1 cellular context compared by ENCODE assay signal in the genomic region with DNA sequence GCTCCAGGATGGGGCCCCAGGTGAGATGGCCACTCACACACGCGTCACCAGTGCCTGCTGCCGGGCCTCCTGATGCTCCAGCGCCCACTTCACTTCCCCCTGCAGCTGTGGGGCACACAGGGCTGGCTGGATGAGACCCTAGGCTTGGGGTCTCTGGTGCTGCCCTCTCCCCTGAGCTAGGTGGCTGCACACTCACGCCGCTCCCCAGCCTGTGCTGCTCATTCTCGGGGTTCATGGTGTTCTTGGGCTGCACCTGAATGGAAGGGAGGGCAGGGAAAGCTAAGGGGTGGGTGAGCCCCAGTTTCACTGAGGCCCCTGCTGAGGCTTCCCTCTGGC.
A peak's percentile ranks its signal among the peaks of the same experiment; 100 is the strongest.
TF ChIP-seq lines count a peak whose summit lies in the region.

No MANE protein-coding gene starts in this region.

TF ChIP-seq in HepG2, 621 proteins besides CTCF, POLR2A, EP300 and RAD21:
- TF ChIP-seq AGO2 (optimal IDR thresholded peaks at IDR 0.05; ENCODE audit: low read depth, low read length) (peak; percentile 67), PITX1 (CRISPR knock-in tag; IDR thresholded peaks at IDR 0.05) (no peak), SRY (CRISPR knock-in tag; IDR thresholded peaks at IDR 0.05) (no peak), ZNF777 (CRISPR knock-in tag; IDR thresholded peaks at IDR 0.05) (no peak), ZNF20 (CRISPR knock-in tag; IDR thresholded peaks at IDR 0.05) (no peak), ARNT (IDR thresholded peaks at IDR 0.05) (no peak), SNRNP70 (IDR thresholded peaks at IDR 0.05; ENCODE audit: low read depth, low read length) (no peak), ZNF530 (CRISPR knock-in tag; IDR thresholded peaks at IDR 0.05; ENCODE audit: low read depth) (no peak), SOX5 (CRISPR knock-in tag; IDR thresholded peaks at IDR 0.05; ENCODE audit: borderline replicate concordance) (no peak), AGO1 (IDR thresholded peaks at IDR 0.05; ENCODE audit: low read depth, low read length, poor library complexity, severe bottlenecking) (peak; percentile 52)
- TF ChIP-seq, protein P1, sequence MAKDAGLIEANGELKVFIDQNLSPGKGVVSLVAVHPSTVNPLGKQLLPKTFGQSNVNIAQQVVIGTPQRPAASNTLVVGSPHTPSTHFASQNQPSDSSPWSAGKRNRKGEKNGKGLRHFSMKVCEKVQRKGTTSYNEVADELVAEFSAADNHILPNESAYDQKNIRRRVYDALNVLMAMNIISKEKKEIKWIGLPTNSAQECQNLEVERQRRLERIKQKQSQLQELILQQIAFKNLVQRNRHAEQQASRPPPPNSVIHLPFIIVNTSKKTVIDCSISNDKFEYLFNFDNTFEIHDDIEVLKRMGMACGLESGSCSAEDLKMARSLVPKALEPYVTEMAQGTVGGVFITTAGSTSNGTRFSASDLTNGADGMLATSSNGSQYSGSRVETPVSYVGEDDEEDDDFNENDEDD (CRISPR knock-in tag; IDR thresholded peaks at IDR 0.05; ENCODE audit: borderline replicate concordance): no peak
- TF ChIP-seq, protein P2, sequence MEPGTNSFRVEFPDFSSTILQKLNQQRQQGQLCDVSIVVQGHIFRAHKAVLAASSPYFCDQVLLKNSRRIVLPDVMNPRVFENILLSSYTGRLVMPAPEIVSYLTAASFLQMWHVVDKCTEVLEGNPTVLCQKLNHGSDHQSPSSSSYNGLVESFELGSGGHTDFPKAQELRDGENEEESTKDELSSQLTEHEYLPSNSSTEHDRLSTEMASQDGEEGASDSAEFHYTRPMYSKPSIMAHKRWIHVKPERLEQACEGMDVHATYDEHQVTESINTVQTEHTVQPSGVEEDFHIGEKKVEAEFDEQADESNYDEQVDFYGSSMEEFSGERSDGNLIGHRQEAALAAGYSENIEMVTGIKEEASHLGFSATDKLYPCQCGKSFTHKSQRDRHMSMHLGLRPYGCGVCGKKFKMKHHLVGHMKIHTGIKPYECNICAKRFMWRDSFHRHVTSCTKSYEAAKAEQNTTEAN (CRISPR knock-in tag; conservative IDR thresholded peaks at IDR 0.05): no peak
- TF ChIP-seq, protein P3, sequence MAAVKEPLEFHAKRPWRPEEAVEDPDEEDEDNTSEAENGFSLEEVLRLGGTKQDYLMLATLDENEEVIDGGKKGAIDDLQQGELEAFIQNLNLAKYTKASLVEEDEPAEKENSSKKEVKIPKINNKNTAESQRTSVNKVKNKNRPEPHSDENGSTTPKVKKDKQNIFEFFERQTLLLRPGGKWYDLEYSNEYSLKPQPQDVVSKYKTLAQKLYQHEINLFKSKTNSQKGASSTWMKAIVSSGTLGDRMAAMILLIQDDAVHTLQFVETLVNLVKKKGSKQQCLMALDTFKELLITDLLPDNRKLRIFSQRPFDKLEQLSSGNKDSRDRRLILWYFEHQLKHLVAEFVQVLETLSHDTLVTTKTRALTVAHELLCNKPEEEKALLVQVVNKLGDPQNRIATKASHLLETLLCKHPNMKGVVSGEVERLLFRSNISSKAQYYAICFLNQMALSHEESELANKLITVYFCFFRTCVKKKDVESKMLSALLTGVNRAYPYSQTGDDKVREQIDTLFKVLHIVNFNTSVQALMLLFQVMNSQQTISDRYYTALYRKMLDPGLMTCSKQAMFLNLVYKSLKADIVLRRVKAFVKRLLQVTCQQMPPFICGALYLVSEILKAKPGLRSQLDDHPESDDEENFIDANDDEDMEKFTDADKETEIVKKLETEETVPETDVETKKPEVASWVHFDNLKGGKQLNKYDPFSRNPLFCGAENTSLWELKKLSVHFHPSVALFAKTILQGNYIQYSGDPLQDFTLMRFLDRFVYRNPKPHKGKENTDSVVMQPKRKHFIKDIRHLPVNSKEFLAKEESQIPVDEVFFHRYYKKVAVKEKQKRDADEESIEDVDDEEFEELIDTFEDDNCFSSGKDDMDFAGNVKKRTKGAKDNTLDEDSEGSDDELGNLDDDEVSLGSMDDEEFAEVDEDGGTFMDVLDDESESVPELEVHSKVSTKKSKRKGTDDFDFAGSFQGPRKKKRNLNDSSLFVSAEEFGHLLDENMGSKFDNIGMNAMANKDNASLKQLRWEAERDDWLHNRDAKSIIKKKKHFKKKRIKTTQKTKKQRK (IDR thresholded peaks at IDR 0.05; ENCODE audit: low read length): no peak
